ENCODE assay signal across 1 cellular context in the genomic region with DNA sequence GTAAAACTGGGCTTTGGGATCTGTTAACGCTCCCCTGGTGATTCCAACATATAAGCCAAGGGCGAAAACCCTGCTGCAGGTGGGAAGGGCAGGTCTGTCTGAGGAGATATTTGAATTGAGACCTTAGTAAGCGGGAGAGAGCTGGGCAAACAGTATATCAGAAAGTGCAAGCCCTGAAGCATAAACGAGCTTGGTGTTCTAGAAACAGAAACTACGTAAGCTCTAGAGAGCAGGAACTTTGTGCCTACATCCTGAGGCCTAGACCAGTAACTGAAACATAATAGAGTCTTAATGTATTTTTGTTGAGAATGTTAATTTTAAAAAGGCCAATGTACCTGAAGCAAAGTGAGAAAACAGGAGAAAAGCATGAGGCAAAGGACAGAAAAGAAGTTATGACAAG.
TF ChIP-seq lines count a peak whose summit lies in the region.

No MANE protein-coding gene starts in this region.

TF ChIP-seq in IMR-90, 13 proteins besides CTCF, POLR2A, EP300 and RAD21 (continued from another document):
- TF ChIP-seq, protein P1, sequence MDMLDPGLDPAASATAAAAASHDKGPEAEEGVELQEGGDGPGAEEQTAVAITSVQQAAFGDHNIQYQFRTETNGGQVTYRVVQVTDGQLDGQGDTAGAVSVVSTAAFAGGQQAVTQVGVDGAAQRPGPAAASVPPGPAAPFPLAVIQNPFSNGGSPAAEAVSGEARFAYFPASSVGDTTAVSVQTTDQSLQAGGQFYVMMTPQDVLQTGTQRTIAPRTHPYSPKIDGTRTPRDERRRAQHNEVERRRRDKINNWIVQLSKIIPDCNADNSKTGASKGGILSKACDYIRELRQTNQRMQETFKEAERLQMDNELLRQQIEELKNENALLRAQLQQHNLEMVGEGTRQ (IDR thresholded peaks at IDR 0.05; ENCODE audit: low read depth, low read length), result no peak
- no peak for TF ChIP-seq CEBPB (IDR thresholded peaks at IDR 0.05; ENCODE audit: low read depth, low read length)
- no peak for TF ChIP-seq RCOR1 (IDR thresholded peaks at IDR 0.05; ENCODE audit: insufficient replicate concordance, low read length)
- no peak for TF ChIP-seq CHD1 (IDR thresholded peaks at IDR 0.05; ENCODE audit: low read depth, low read length)
- TF ChIP-seq NFE2L2 (IDR thresholded peaks at IDR 0.05; ENCODE audit: low read depth, low read length), result no peak
- no peak for TF ChIP-seq MAZ (IDR thresholded peaks at IDR 0.05; ENCODE audit: borderline replicate concordance, low read depth, low read length)
- no peak for TF ChIP-seq MXI1 (IDR thresholded peaks at IDR 0.05; ENCODE audit: borderline replicate concordance, low read depth, low read length)
- no peak for TF ChIP-seq SMC3 (IDR thresholded peaks at IDR 0.05; ENCODE audit: low read depth, low read length)
- no peak for TF ChIP-seq RFX5 (IDR thresholded peaks at IDR 0.05; ENCODE audit: low read depth, low read length)
- no peak for TF ChIP-seq ELK1 (IDR thresholded peaks at IDR 0.05; ENCODE audit: borderline replicate concordance, low read depth, low read length)
- no peak for TF ChIP-seq MAFK (IDR thresholded peaks at IDR 0.05; ENCODE audit: low read depth, low read length)
